Comparison of ENCODE assay signal across 19 cellular contexts in genomic region chrX:53642326-53642725, GRCh38.
"Had no signal": no experiment of that assay in that cellular context is flagged by ENCODE, and none has a peak within 500 bp of the region (broad histone marks: within the 10 kb centered on the region; RNA-seq: fewer than 3 reads in every experiment).

No MANE protein-coding gene starts in this region.

- H3K27me3 Mint-ChIP-seq: activated naive CD8-positive, alpha-beta T cell; stimulated activated memory B cell treated with anti-CD40 and anti-IgM and Interleukin-4, amounts not matched to agents 10 μg/mL and 1 μg/mL and 100 μg/mL, for 72 hours had no signal

- H3K27me3 ChIP-seq: foreskin keratinocyte, spleen, upper lobe of right lung had no signal

- DNase-seq: activated CD4-positive, alpha-beta T cell treated with anti-CD3 and anti-CD28 coated beads, Interleukin-2, amount 50 U/mL, for 4 hours; activated gamma-delta T cell; amygdala; dermis blood vessel endothelial cell; effector memory CD4-positive, alpha-beta T cell; foreskin keratinocyte; glutamatergic neuron; hypothalamus; kidney; nucleus accumbens; spleen; stimulated activated CD4-positive, alpha-beta T cell treated with anti-CD3 and anti-CD28 coated beads, Interleukin-4, amount 100 ng/mL, for 4 hours; T1000; upper lobe of right lung had no signal

- H3K4me1 Mint-ChIP-seq: nephron; stimulated activated memory B cell treated with anti-CD40 and anti-IgM and Interleukin-4, amounts not matched to agents 10 μg/mL and 1 μg/mL and 100 μg/mL, for 72 hours had no signal

- H3K9me3 ChIP-seq: upper lobe of right lung had no signal

- ATAC-seq: foreskin keratinocyte; left lobe of liver; stimulated activated memory B cell treated with anti-CD40 and anti-IgM and Interleukin-4, amounts not matched to agents 10 μg/mL and 1 μg/mL and 100 μg/mL, for 72 hours; upper lobe of right lung had no signal

- H3K27ac Mint-ChIP-seq: activated naive CD8-positive, alpha-beta T cell; nephron; stimulated activated memory B cell treated with anti-CD40 and anti-IgM and Interleukin-4, amounts not matched to agents 10 μg/mL and 1 μg/mL and 100 μg/mL, for 72 hours had no signal

- H3K9me3 Mint-ChIP-seq: nephron; stimulated activated memory B cell treated with anti-CD40 and anti-IgM and Interleukin-4, amounts not matched to agents 10 μg/mL and 1 μg/mL and 100 μg/mL, for 72 hours had no signal

- FAIRE-seq: kidney had no signal

- H3K4me3 Mint-ChIP-seq: activated naive CD8-positive, alpha-beta T cell; nephron; stimulated activated memory B cell treated with anti-CD40 and anti-IgM and Interleukin-4, amounts not matched to agents 10 μg/mL and 1 μg/mL and 100 μg/mL, for 72 hours had no signal

- H3K4me3 ChIP-seq: lung, spleen, upper lobe of right lung had no signal
